Comparison of ENCODE assay signal across 15 cellular contexts in the genomic region with DNA sequence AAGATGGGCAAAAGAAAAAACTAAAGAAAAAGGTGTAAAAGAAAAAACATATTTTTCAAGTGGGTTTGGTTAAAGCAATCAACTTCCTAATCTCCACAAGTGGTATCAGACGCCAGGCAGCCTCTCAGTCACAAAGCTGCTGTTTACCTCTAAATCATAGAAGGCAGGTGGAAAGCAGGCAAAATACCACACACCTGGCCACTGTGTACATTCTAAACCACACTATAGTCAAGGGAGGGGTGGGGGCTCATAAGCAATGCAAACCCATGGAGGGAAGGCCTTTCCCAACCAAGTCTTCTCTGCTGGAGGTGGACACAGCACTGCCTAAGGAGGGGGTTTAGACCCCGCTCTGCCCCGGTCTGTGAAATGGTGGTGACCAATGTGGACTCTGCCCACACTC. TPM values are rescaled to one million over a fixed set of nuclear protein-coding genes. Genes with fewer than 3 reads are reported as not detected.
A peak's percentile ranks its signal among the peaks of the same experiment; 100 is the strongest.
DNase-seq lines count a peak whose midpoint lies in the region; ATAC-seq and TF ChIP-seq lines count a peak whose summit lies in the region.
"Had no signal": no experiment of that assay in that cellular context is flagged by ENCODE, and none has a peak within 500 bp of the region (broad histone marks: within the 10 kb centered on the region; RNA-seq: fewer than 3 reads in every experiment).

No MANE protein-coding gene starts in this region.

- peaks cover 96% of the 10 kb centered on the region for H3K36me3 ChIP-seq in endodermal cell (ENCODE audit: control insufficient read depth, insufficient read depth, low read length)
- no peaks in the 10 kb centered on the region for H3K36me3 ChIP-seq in ascending aorta

- no peak overlapping the region for H3K4me3 Mint-ChIP-seq in endodermal cell
- H3K4me3 Mint-ChIP-seq: WTC11 had no signal

- no peaks in the 10 kb centered on the region for H3K9me3 ChIP-seq in endodermal cell (ENCODE audit: control insufficient read depth, low read length)
- no peaks in the 10 kb centered on the region for H3K9me3 ChIP-seq in right cardiac atrium (ENCODE audit: control insufficient read depth, low read length)
- H3K9me3 ChIP-seq in ascending aorta, result no peaks in the 10 kb centered on the region

- H3K4me1 ChIP-seq in endodermal cell (ENCODE audit: control insufficient read depth, insufficient read depth, low read length), result peaks cover 4% of the 10 kb centered on the region
- no peaks in the 10 kb centered on the region for H3K4me1 ChIP-seq in right cardiac atrium (ENCODE audit: control insufficient read depth, insufficient read depth, low read length)
- no peaks in the 10 kb centered on the region for H3K4me1 ChIP-seq in ascending aorta
- H3K4me1 ChIP-seq: parathyroid adenoma had no signal

- H3K27me3 Mint-ChIP-seq in endodermal cell (ENCODE audit: insufficient read depth), result no peaks in the 10 kb centered on the region
- H3K27me3 Mint-ChIP-seq: stimulated activated naive CD8-positive, alpha-beta T cell treated with anti-CD3 and anti-CD28 coated beads, Interleukin-15, amount 100 ng/mL, for 72 hours had no signal

- peak overlapping the region; percentile 11 for H3K27ac Mint-ChIP-seq in endodermal cell
- H3K27ac Mint-ChIP-seq: stimulated activated naive CD8-positive, alpha-beta T cell treated with anti-CD3 and anti-CD28 coated beads, Interleukin-15, amount 100 ng/mL, for 72 hours; WTC11 had no signal

- ATAC-seq in right cardiac atrium, result no peak
- ATAC-seq: WTC11 had no signal

- no peak overlapping the region for H3K27ac ChIP-seq in endodermal cell (ENCODE audit: low read depth, low read length)
- H3K27ac ChIP-seq in right cardiac atrium (ENCODE audit: low read length), result no peak overlapping the region
- no peak overlapping the region for H3K27ac ChIP-seq in ascending aorta
- H3K27ac ChIP-seq: parathyroid adenoma had no signal

- TF ChIP-seq CTCF in endodermal cell (conservative IDR thresholded peaks at IDR 0.05) (no peak), ascending aorta (IDR thresholded peaks at IDR 0.05) (no peak)

- no peak overlapping the region for H3K4me3 ChIP-seq in endodermal cell (ENCODE audit: low read length)
- no peak overlapping the region for H3K4me3 ChIP-seq in right cardiac atrium (ENCODE audit: low read length)
- H3K4me3 ChIP-seq in ascending aorta, result no peak overlapping the region

- no peaks in the 10 kb centered on the region for H3K27me3 ChIP-seq in endodermal cell (ENCODE audit: control insufficient read depth, insufficient read depth, low read length, poor library complexity, severe bottlenecking)
- no peaks in the 10 kb centered on the region for H3K27me3 ChIP-seq in right cardiac atrium (ENCODE audit: control insufficient read depth, insufficient read depth)
- H3K27me3 ChIP-seq in ascending aorta, result no peaks in the 10 kb centered on the region

- H3K9ac ChIP-seq in endodermal cell (ENCODE audit: extremely low read depth, low read length, poor library complexity, severe bottlenecking), result no peak overlapping the region
- H3K9ac ChIP-seq: parathyroid adenoma had no signal

- intact Hi-C loops in right cardiac atrium (cut with DNase I) (no loop called here), ascending aorta (cut with DNase I) (no loop called here)

- no peaks in the 10 kb centered on the region for H3K9me3 Mint-ChIP-seq in endodermal cell
- H3K9me3 Mint-ChIP-seq: activated naive CD4-positive, alpha-beta T cell treated with anti-CD3 and anti-CD28 coated beads, Interleukin-2, amount 50 U/mL, for 72 hours; stimulated activated naive CD8-positive, alpha-beta T cell treated with anti-CD3 and anti-CD28 coated beads, Interleukin-15, amount 100 ng/mL, for 72 hours; WTC11 had no signal

- peaks cover 6% of the 10 kb centered on the region for H3K4me1 Mint-ChIP-seq in endodermal cell

- DNase-seq in DMS153 treated with DMSO at 0.1 percent for 48 hours (lab: John Stamatoyannopoulos, UW; ENCODE audit: unreplicated experiment), result peak; percentile 91
- DNase-seq in NCI-H1436 treated with DMSO at 0.1 percent for 48 hours (lab: John Stamatoyannopoulos, UW), result peak; percentile 96
- peak; percentile 90 for DNase-seq in NCI-H526 treated with DMSO at 0.1 percent for 48 hours (lab: John Stamatoyannopoulos, UW)
- no peak for DNase-seq in endodermal cell
- no peak for DNase-seq in right cardiac atrium
- no peak for DNase-seq in anterior cingulate cortex (lab: John Stamatoyannopoulos, UW)
- DNase-seq in ascending aorta (ENCODE audit: low spot score in 2 of 2), result no peak
- no peak for DNase-seq in activated gamma-delta T cell (lab: John Stamatoyannopoulos, UW)
- DNase-seq: HCEC 1CT; islet precursor cell; NCI-H1048; stimulated activated naive CD8-positive, alpha-beta T cell treated with anti-CD3 and anti-CD28 coated beads, Interleukin-15, amount 100 ng/mL, for 72 hours had no signal

- 95% methylated on average over 3 of the region's 3 CpGs; no CpG with 5 or more reads in 1 of the 2 experiments for WGBS in endodermal cell (ENCODE audit: insufficient coverage in 1 of 2, insufficient read length in 1 of 2), 2 experiments
- 94% methylated on average over 3 of the region's 3 CpGs for WGBS in right cardiac atrium

- peaks cover 50% of the 10 kb centered on the region for H3K36me3 Mint-ChIP-seq in endodermal cell (ENCODE audit: low read depth)
- H3K36me3 Mint-ChIP-seq: activated naive CD4-positive, alpha-beta T cell treated with anti-CD3 and anti-CD28 coated beads, Interleukin-2, amount 50 U/mL, for 72 hours; WTC11 had no signal

RNA-seq across cellular contexts. Expression of gene MCF2L2, which starts 50.4 kb away (rescaled TPM):
- total RNA-seq in endodermal cell, result 10 to 100 TPM; 72.6 to 86.5 TPM
- 21.3 TPM for polyA plus RNA-seq in endodermal cell (2013, experiment 1 of 2)
- polyA plus RNA-seq in endodermal cell (2013, experiment 2 of 2), result 22.1 TPM
- under 1 TPM in 2 of 4 donors, not detected in 2; 0.23 to 0.32 TPM for total RNA-seq in right cardiac atrium
- polyA plus RNA-seq in right cardiac atrium, result 0.07 TPM
- total RNA-seq in ascending aorta, result not detected

Comparison
In these comparisons a context has a peak if more than half of its experiments do, and no peak if none do; other contexts are left out.
1. DNase-seq: peak in DMS153 treated with DMSO at 0.1 percent for 48 hours (single experiment), NCI-H1436 treated with DMSO at 0.1 percent for 48 hours (single experiment) and NCI-H526 treated with DMSO at 0.1 percent for 48 hours (single experiment); none in endodermal cell (single experiment), right cardiac atrium (0 of 3), anterior cingulate cortex (0 of 58), ascending aorta (0 of 2) and activated gamma-delta T cell (single experiment).
2. RNA of gene MCF2L2, which starts 50.4 kb away (total RNA-seq): 72.6 to 86.5 TPM in endodermal cell; 0.23 to 0.32 TPM in right cardiac atrium and not detected in ascending aorta (single experiment); every median in the first group is over 10 times any median in the second.